8 cellular contexts compared by ENCODE assay signal in genomic region chr7:131109757-131110293, GRCh38.
A peak's percentile ranks its signal among the peaks of the same experiment; 100 is the strongest.
DNase-seq lines count a peak whose midpoint lies in the region; ATAC-seq, FAIRE-seq and TF ChIP-seq lines count a peak whose summit lies in the region.

No MANE protein-coding gene starts in this region.

- no peak for TF ChIP-seq POLR2A in H1 (IDR thresholded peaks at IDR 0.05; ENCODE audit: control extremely low read depth in 1 of 2, low read depth in 2 of 2, low read length in 2 of 2)

- H3K4me1 ChIP-seq in H1 (replicated peaks in 1 of 4; ENCODE audit: control insufficient read depth in 3 of 4, insufficient read depth in 4 of 4, low read length in 3 of 4), result peaks cover 13 to 28% (median 21%) of the 10 kb centered on the region in 4 experiments; a peak in 6 of 7 replicates
- H3K4me1 ChIP-seq in mesendoderm (ENCODE audit: control insufficient read depth, low read depth, low read length), result peaks cover 5% of the 10 kb centered on the region

- H3K27me3 ChIP-seq in H1 (replicated peaks in 1 of 4; ENCODE audit: control insufficient read depth in 3 of 4, extremely low read depth in 1 of 4, insufficient read depth in 3 of 4, low read length in 3 of 4), result peaks cover 0 to 7% (median 5%) of the 10 kb centered on the region in 4 experiments; a peak in 6 of 7 replicates
- H3K27me3 ChIP-seq in mesendoderm (ENCODE audit: insufficient read depth, low read length, poor library complexity), result no peaks in the 10 kb centered on the region

- peak; percentile 43 for DNase-seq in GM04503 (ENCODE audit: low read depth)
- peak; percentile 64 for DNase-seq in NCI-H774 (lab: John Stamatoyannopoulos, UW)
- DNase-seq in activated CD8-positive, alpha-beta memory T cell treated with anti-CD3 and anti-CD28 coated beads, Interleukin-2, amount 10 ng/mL, durations not matched to agents 7 days and 5 days, result peak; percentile 90
- DNase-seq in H1 (ENCODE audit: low read depth in 1 of 2, low spot score in 2 of 2), result peak in 1 of 2 experiments; percentile 75
- peak; percentile 89 for DNase-seq in mesendoderm
- peak; percentile 37 for DNase-seq in stimulated activated CD8-positive, alpha-beta memory T cell treated with anti-CD3 and anti-CD28 coated beads, Interleukin-15, amount 100 ng/mL, for 1 hour (ENCODE audit: low read depth)

- peak overlapping the region; percentile 99 for H2BK12ac ChIP-seq in H1 (ENCODE audit: low read depth, low read length)

- H3K14ac ChIP-seq in H1 (ENCODE audit: insufficient read length), result peak overlapping the region; percentile 91

- H3K4me2 ChIP-seq in H1 (ENCODE audit: insufficient read depth in 1 of 2, low read depth in 2 of 2, low read length in 2 of 2) (peak overlapping the region; percentile 91 to 99), mesendoderm (ENCODE audit: low read length) (peak overlapping the region; percentile 87)

- H3K9me3 ChIP-seq in H1 (ENCODE audit: insufficient read depth in 2 of 2, low read depth in 1 of 2, low read length in 1 of 2), result no peaks in the 10 kb centered on the region

- peak overlapping the region; percentile 93; the same call in 1 of the 2 replicates for H2BK20ac ChIP-seq in H1 (ENCODE audit: low read length)

- CTCF ChIA-PET in activated CD8-positive, alpha-beta memory T cell treated with anti-CD3 and anti-CD28 coated beads, Interleukin-2, amount 10 ng/mL, durations not matched to agents 7 days and 5 days (lab: Charles Lee), result interaction anchor here (0.5 to 2.6 kb wide), 16 partner anchors 8 to 399 kb away, joined by 3 to 13 read pairs (median 4); partner anchors contain the start of gene MKLN1
- CTCF ChIA-PET in H1 (lab: Charles Lee; ENCODE audit: partially characterized antibody), result interaction anchor here (0.7 to 1.5 kb wide), 7 partner anchors 21 to 344 kb away, joined by 3 to 6 read pairs (median 3); no protein-coding TSS in a partner anchor

- H4K8ac ChIP-seq in H1 (ENCODE audit: extremely low read depth, insufficient read depth, low read length) (peak overlapping the region; percentile 86), mesendoderm (ENCODE audit: low read depth, low read length) (no peak overlapping the region)

- H3K4me3 ChIP-seq in H1 (ENCODE audit: extremely low read depth in 1 of 4, insufficient read depth in 2 of 4, low read depth in 3 of 4, low read length in 4 of 4) (peak overlapping the region; percentile 63 to 87 (median 72)), mesendoderm (ENCODE audit: low read length) (peak overlapping the region; percentile 13)

- ATAC-seq in HG02885 (IDR thresholded peaks at IDR 0.05; ENCODE audit: poor library complexity, unreplicated experiment) (peak; percentile 17), HG03439 (IDR thresholded peaks at IDR 0.05; ENCODE audit: unreplicated experiment) (no peak)
- peak; percentile 4 for ATAC-seq in activated CD8-positive, alpha-beta memory T cell treated with anti-CD3 and anti-CD28 coated beads, Interleukin-2, amount 10 ng/mL, durations not matched to agents 7 days and 5 days

- TF ChIP-seq CTCF in H1 (IDR thresholded peaks at IDR 0.05; ENCODE audit: control extremely low read depth in 1 of 3, insufficient read depth in 1 of 3, low read depth in 1 of 3, low read length in 3 of 3), result no peak

- no peaks in the 10 kb centered on the region for H4K20me1 ChIP-seq in H1 (replicated peaks in 1 of 2; ENCODE audit: control insufficient read depth in 1 of 2, insufficient read depth in 2 of 2, low read length in 2 of 2)

- H3K79me2 ChIP-seq in H1 (ENCODE audit: control insufficient read depth in 1 of 2, insufficient read depth in 2 of 2, low read length in 2 of 2) (peaks cover 0 to 10% of the 10 kb centered on the region in 2 experiments; a peak in 2 of 4 replicates), mesendoderm (ENCODE audit: control insufficient read depth, insufficient read depth, low read length) (no peaks in the 10 kb centered on the region)

- H3K4me3 Mint-ChIP-seq in activated CD8-positive, alpha-beta memory T cell treated with anti-CD3 and anti-CD28 coated beads, Interleukin-2, amount 10 ng/mL, durations not matched to agents 7 days and 5 days, result peak overlapping the region; percentile 90

- peak overlapping the region; percentile 98 for H4K5ac ChIP-seq in H1 (ENCODE audit: insufficient read length, low read depth, low read length)
- no peak overlapping the region for H4K5ac ChIP-seq in mesendoderm (ENCODE audit: low read length)

- peaks cover 7% of the 10 kb centered on the region for H3K27me3 Mint-ChIP-seq in activated CD8-positive, alpha-beta memory T cell treated with anti-CD3 and anti-CD28 coated beads, Interleukin-2, amount 10 ng/mL, durations not matched to agents 7 days and 5 days

- H3K27ac ChIP-seq in H1 (ENCODE audit: low read depth, low read length) (peak overlapping the region; percentile 83), mesendoderm (ENCODE audit: low read depth, low read length) (peak overlapping the region; percentile 68)

- TF ChIP-seq EP300 in H1 (IDR thresholded peaks at IDR 0.05; ENCODE audit: borderline replicate concordance in 1 of 2, low read depth in 2 of 2, low read length in 2 of 2), result peak in 1 of 2 experiments; percentile 61; a peak in 1 of 3 replicates

- peak overlapping the region; percentile 99 for H3K27ac Mint-ChIP-seq in activated CD8-positive, alpha-beta memory T cell treated with anti-CD3 and anti-CD28 coated beads, Interleukin-2, amount 10 ng/mL, durations not matched to agents 7 days and 5 days

- peak overlapping the region; percentile 97 for H2BK5ac ChIP-seq in H1 (ENCODE audit: low read depth, low read length)
- peak overlapping the region; percentile 47 for H2BK5ac ChIP-seq in mesendoderm (ENCODE audit: low read length)

- H2AFZ ChIP-seq in H1 (ENCODE audit: low read length), result peak overlapping the region; percentile 82; the same call in 1 of the 2 replicates

- peaks cover 17% of the 10 kb centered on the region for H3K36me3 Mint-ChIP-seq in activated CD8-positive, alpha-beta memory T cell treated with anti-CD3 and anti-CD28 coated beads, Interleukin-2, amount 10 ng/mL, durations not matched to agents 7 days and 5 days

- H3K56ac ChIP-seq in H1 (replicated peaks; ENCODE audit: insufficient read length, low read depth, low read length), result peak overlapping the region; percentile 97
- peak overlapping the region; percentile 96 for H3K56ac ChIP-seq in mesendoderm (ENCODE audit: low read length)

- FAIRE-seq in H1 (lab: Jason Lieb, UNC), result no peak

- H3K9me3 Mint-ChIP-seq in activated CD8-positive, alpha-beta memory T cell treated with anti-CD3 and anti-CD28 coated beads, Interleukin-2, amount 10 ng/mL, durations not matched to agents 7 days and 5 days (ENCODE audit: low read depth), result no peaks in the 10 kb centered on the region

- peaks cover 47% of the 10 kb centered on the region for H3K4me1 Mint-ChIP-seq in activated CD8-positive, alpha-beta memory T cell treated with anti-CD3 and anti-CD28 coated beads, Interleukin-2, amount 10 ng/mL, durations not matched to agents 7 days and 5 days

- TF ChIP-seq RAD21 in H1 (IDR thresholded peaks at IDR 0.05 in 1 of 2, conservative IDR thresholded peaks at IDR 0.05 in 1 of 2; ENCODE audit: low read depth in 2 of 2, low read length in 2 of 2), result peak in 1 of 2 experiments; percentile 1; a peak in 1 of 4 replicates

- peaks cover 33% of the 10 kb centered on the region; the same call in 1 of the 2 replicates for H3K23me2 ChIP-seq in H1 (ENCODE audit: low read depth, low read length)

- H3K23ac ChIP-seq in H1 (ENCODE audit: insufficient read length) (no peak overlapping the region), mesendoderm (ENCODE audit: low read length) (peak overlapping the region; percentile 59)

- H3K18ac ChIP-seq in H1 (ENCODE audit: extremely low read depth, low read length) (peak overlapping the region; percentile 100), mesendoderm (ENCODE audit: low read length) (peak overlapping the region; percentile 15)

- H2AK5ac ChIP-seq in H1 (ENCODE audit: low read depth, low read length) (no peak overlapping the region), mesendoderm (ENCODE audit: low read length) (no peak overlapping the region)

- no peaks in the 10 kb centered on the region for H3K79me1 ChIP-seq in H1 (ENCODE audit: low read depth, low read length)
- peaks cover 2% of the 10 kb centered on the region for H3K79me1 ChIP-seq in mesendoderm (ENCODE audit: low read length)

- H2BK15ac ChIP-seq in H1 (ENCODE audit: low read length), result 0 out of 2 replicates have a peak overlapping the region, but pooled peaks have one; percentile 72
- H2BK15ac ChIP-seq in mesendoderm (replicated peaks; ENCODE audit: low read depth), result no peak overlapping the region

- H3K4ac ChIP-seq in H1 (replicated peaks; ENCODE audit: insufficient read length, low read depth, low read length) (peak overlapping the region; percentile 81), mesendoderm (ENCODE audit: low read depth, low read length) (peak overlapping the region; percentile 43)

- peak overlapping the region; percentile 97 for H4K91ac ChIP-seq in H1 (replicated peaks; ENCODE audit: insufficient read length, low read length)

- H3K36me3 ChIP-seq in H1 (ENCODE audit: control insufficient read depth in 2 of 4, insufficient read depth in 4 of 4, low read length in 3 of 4), result no peaks in the 10 kb centered on the region
- H3K36me3 ChIP-seq in mesendoderm (ENCODE audit: control insufficient read depth, insufficient read depth, low read length), result no peaks in the 10 kb centered on the region

- peak overlapping the region in 3 of 4 experiments; percentile 54 to 74 (median 64); a peak in 6 of 7 replicates for H3K9ac ChIP-seq in H1 (replicated peaks in 1 of 4; ENCODE audit: extremely low read depth in 1 of 4, low read depth in 3 of 4, low read length in 3 of 4)
- H3K9ac ChIP-seq in mesendoderm (ENCODE audit: low read length), result peak overlapping the region; percentile 75

- POLR2A ChIA-PET in H1 (lab: Charles Lee; ENCODE audit: partially characterized antibody), result interaction anchor here (0.7 to 1.7 kb wide), 13 partner anchors 11 to 384 kb away, joined by 3 to 5 read pairs (median 3); partner anchors contain the start of gene MKLN1

- H2BK120ac ChIP-seq in H1 (replicated peaks; ENCODE audit: low read depth, low read length) (peak overlapping the region; percentile 91), mesendoderm (ENCODE audit: low read depth, low read length) (peak overlapping the region; percentile 33)

- WGBS in H1 (ENCODE audit: extremely low coverage in 1 of 2, insufficient coverage in 1 of 2, insufficient read length in 1 of 2, insufficient replicate concordance in 2 of 2, low coverage in 1 of 2, low lambda C conversion rate in 2 of 2, missing lambda C conversion rate in 1 of 2), 2 experiments, result 4% methylated on average over 23 of the region's 37 CpGs; no CpG with 5 or more reads in 1 of the 2 experiments
- WGBS in mesendoderm (ENCODE audit: extremely low coverage, insufficient coverage, low lambda C conversion rate), result no CpG with 5 or more reads among the region's 37 CpGs

TF ChIP-seq in H1, 55 proteins besides CTCF, POLR2A, EP300 and RAD21 (continues in another document):
- TF ChIP-seq SIN3A (conservative IDR thresholded peaks at IDR 0.05 in 1 of 2, IDR thresholded peaks at IDR 0.05 in 1 of 2; ENCODE audit: low read depth in 1 of 2, low read length in 2 of 2), result peak in 1 of 2 experiments; percentile 69; a peak in 1 of 4 replicates
